ENCODE assay signal across 1 cellular context in the genomic region with DNA sequence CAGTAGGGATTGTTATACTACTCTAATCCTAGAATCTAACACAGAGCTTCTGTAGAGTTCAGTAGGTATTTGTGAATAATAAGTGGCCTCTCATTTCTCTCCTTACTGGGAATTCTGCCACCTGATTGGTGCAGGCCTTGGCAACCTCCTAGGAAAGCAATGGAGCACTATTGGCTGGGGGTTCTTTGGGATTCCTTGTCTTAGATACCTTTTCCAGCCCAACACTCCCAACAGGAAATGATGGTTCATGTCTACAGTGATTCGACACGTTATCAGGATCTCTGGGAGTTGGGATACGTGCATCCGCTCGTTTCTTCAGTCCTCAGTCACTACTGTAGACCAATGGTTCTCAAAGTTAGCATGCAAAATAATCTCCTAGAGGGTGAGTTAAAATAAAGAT.
TF ChIP-seq lines count a peak whose summit lies in the region.

No MANE protein-coding gene starts in this region.

TF ChIP-seq in endothelial cell of umbilical vein, 7 proteins besides CTCF, POLR2A, EP300 and RAD21 (continued from another document):
- no peak for TF ChIP-seq GATA2 (IDR thresholded peaks at IDR 0.05; ENCODE audit: insufficient read depth, insufficient read length, low read depth, low read length)
